In the genomic region with DNA sequence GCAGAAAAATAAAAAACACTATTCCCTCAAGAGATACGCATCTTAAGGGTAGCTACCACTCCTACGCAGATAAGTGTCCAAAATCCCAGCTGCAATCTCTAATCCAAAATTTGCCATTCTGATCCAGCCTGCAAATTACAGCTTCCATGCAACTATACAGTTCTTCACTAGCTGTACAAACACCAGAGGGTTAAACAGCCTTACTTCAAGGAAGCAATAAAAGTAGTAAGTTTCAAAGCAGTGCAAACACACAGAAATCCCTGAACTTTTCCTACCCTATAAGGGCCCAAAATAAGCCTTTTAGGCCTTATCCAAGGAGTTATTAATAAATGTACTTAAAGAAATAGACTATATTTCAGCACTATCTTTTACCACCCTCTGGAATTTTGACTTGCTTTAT, we compare ENCODE assay signal across 17 cellular contexts. TPM values are rescaled to one million over a fixed set of nuclear protein-coding genes. Genes with fewer than 3 reads are reported as not detected.
A peak's percentile ranks its signal among the peaks of the same experiment; 100 is the strongest.
DNase-seq lines count a peak whose midpoint lies in the region; ATAC-seq and TF ChIP-seq lines count a peak whose summit lies in the region.
"Had no signal": no experiment of that assay in that cellular context is flagged by ENCODE, and none has a peak within 500 bp of the region (broad histone marks: within the 10 kb centered on the region; RNA-seq: fewer than 3 reads in every experiment).

No MANE protein-coding gene starts in this region.

- H3K4me2 ChIP-seq in GM23338 (no peak overlapping the region), mesendoderm (ENCODE audit: low read length) (no peak overlapping the region)

- no peak overlapping the region for H4K5ac ChIP-seq in mesendoderm (ENCODE audit: low read length)

- no CpG with 5 or more reads among the region's 2 CpGs for WGBS in mesendoderm (ENCODE audit: extremely low coverage, insufficient coverage, low lambda C conversion rate)

- no peak overlapping the region for H3K9ac ChIP-seq in mesendoderm (ENCODE audit: low read length)
- H3K9ac ChIP-seq: GM23248 had no signal

- no peak overlapping the region for H3K4me3 Mint-ChIP-seq in GM23338
- H3K4me3 Mint-ChIP-seq: B cell; CD4-positive, alpha-beta T cell had no signal

- H3K18ac ChIP-seq in mesendoderm (ENCODE audit: low read length) = no peak overlapping the region

- H3K79me2 ChIP-seq in GM23338 (replicated peaks; ENCODE audit: insufficient read depth) (0 out of 2 replicates have a peak, but pooled peaks cover 4% of the 10 kb centered on the region), mesendoderm (ENCODE audit: control insufficient read depth, insufficient read depth, low read length) (no peaks in the 10 kb centered on the region)

- no peak overlapping the region for H2BK120ac ChIP-seq in mesendoderm (ENCODE audit: low read depth, low read length)

- no peak overlapping the region for H4K8ac ChIP-seq in mesendoderm (ENCODE audit: low read depth, low read length)

- peaks cover 3% of the 10 kb centered on the region for H3K27me3 Mint-ChIP-seq in GM23338 (ENCODE audit: insufficient read depth, low read depth, poor library complexity)
- H3K27me3 Mint-ChIP-seq: B cell; CD4-positive, alpha-beta T cell had no signal

- H4K20me1 ChIP-seq in GM23338 (replicated peaks; ENCODE audit: insufficient read depth) = no peaks in the 10 kb centered on the region

- no peaks in the 10 kb centered on the region for H3F3A ChIP-seq in GM23338 (replicated peaks; ENCODE audit: low read depth)

- no peaks in the 10 kb centered on the region for H3K9me3 Mint-ChIP-seq in GM23338
- H3K9me3 Mint-ChIP-seq: CD4-positive, alpha-beta T cell had no signal

- peak overlapping the region; percentile 94 for H3K27ac Mint-ChIP-seq in GM23338
- H3K27ac Mint-ChIP-seq: B cell; CD4-positive, alpha-beta T cell had no signal

- H2BK15ac ChIP-seq in mesendoderm (replicated peaks; ENCODE audit: low read depth) = no peak overlapping the region

- H3K4me1 ChIP-seq in GM23338 (ENCODE audit: insufficient read depth) (peaks cover 19% of the 10 kb centered on the region), mesendoderm (ENCODE audit: control insufficient read depth, low read depth, low read length) (no peaks in the 10 kb centered on the region)

- H3K27me3 ChIP-seq in GM23338 (ENCODE audit: insufficient read depth) (no peaks in the 10 kb centered on the region), mesendoderm (ENCODE audit: insufficient read depth, low read length, poor library complexity) (no peaks in the 10 kb centered on the region)

- H3K36me3 ChIP-seq in GM23338 (ENCODE audit: insufficient read depth) (no peaks in the 10 kb centered on the region; the same call in 1 of the 2 replicates), mesendoderm (ENCODE audit: control insufficient read depth, insufficient read depth, low read length) (no peaks in the 10 kb centered on the region)

- H3K27ac ChIP-seq in GM23338 (ENCODE audit: low read depth) (peak overlapping the region; percentile 83; the same call in 1 of the 2 replicates), VCaP (peak overlapping the region; percentile 63), mesendoderm (ENCODE audit: low read depth, low read length) (no peak overlapping the region)
- H3K27ac ChIP-seq: GM23248, HL-60 had no signal

- H3K23ac ChIP-seq in mesendoderm (ENCODE audit: low read length) = no peak overlapping the region

- no peak overlapping the region for H2AK5ac ChIP-seq in mesendoderm (ENCODE audit: low read length)

- H3K4ac ChIP-seq in mesendoderm (ENCODE audit: low read depth, low read length) = no peak overlapping the region

- peak overlapping the region; percentile 18 for H3K56ac ChIP-seq in mesendoderm (ENCODE audit: low read length)

- H3K36me3 Mint-ChIP-seq in GM23338 (ENCODE audit: low read depth) = peaks cover 13% of the 10 kb centered on the region

- no peak for DNase-seq in GM23338 (ENCODE audit: low spot score)
- no peak for DNase-seq in mesendoderm
- no peak for DNase-seq in NCI-H526 treated with DMSO at 0.1 percent for 48 hours (lab: John Stamatoyannopoulos, UW)
- no peak for DNase-seq in activated CD8-positive, alpha-beta memory T cell treated with anti-CD3 and anti-CD28 coated beads, Interleukin-2, amount 50 U/mL, for 48 hours
- DNase-seq: C1 segment of cervical spinal cord; CD4-positive, alpha-beta T cell; COR-L47; DND-41; GDM1; GM23248; H7; KBM-7 had no signal

- no peak for TF ChIP-seq CTCF in GM23338 (conservative IDR thresholded peaks at IDR 0.05; ENCODE audit: low read depth in 2 of 2)
- TF ChIP-seq CTCF in VCaP (conservative IDR thresholded peaks at IDR 0.05) = no peak

- ATAC-seq in GM23338 (no peak), GM19328 (IDR thresholded peaks at IDR 0.05; ENCODE audit: unreplicated experiment) (no peak), esophagus mucosa (no peak)

- H3K79me1 ChIP-seq in mesendoderm (ENCODE audit: low read length) = no peaks in the 10 kb centered on the region

- H3K4me3 ChIP-seq in GM23338 (no peak overlapping the region), mesendoderm (ENCODE audit: low read length) (no peak overlapping the region)
- H3K4me3 ChIP-seq: GM23248 had no signal

- peaks cover 23% of the 10 kb centered on the region for H3K4me1 Mint-ChIP-seq in GM23338

- no peaks in the 10 kb centered on the region for H3K9me2 ChIP-seq in GM23338 (ENCODE audit: insufficient read depth)

- H2AFZ ChIP-seq in GM23338 = no peak overlapping the region
- H2AFZ ChIP-seq: GM23248 had no signal

- H2BK5ac ChIP-seq in mesendoderm (ENCODE audit: low read length) = no peak overlapping the region

TF ChIP-seq in GM23338, 12 proteins besides CTCF, POLR2A, EP300 and RAD21:
- TF ChIP-seq EZH2phosphoT487 (IDR thresholded peaks at IDR 0.05; ENCODE audit: unreplicated experiment) (no peak), CREB1 (CRISPR knock-in tag; IDR thresholded peaks at IDR 0.05; ENCODE audit: low read depth) (no peak), ZNF114 (CRISPR knock-in tag; IDR thresholded peaks at IDR 0.05) (no peak), ZNF331 (CRISPR knock-in tag; IDR thresholded peaks at IDR 0.05; ENCODE audit: low read depth) (no peak), STAT1 (IDR thresholded peaks at IDR 0.05; ENCODE audit: unreplicated experiment) (no peak), NANOG (IDR thresholded peaks at IDR 0.05; ENCODE audit: borderline replicate concordance) (no peak)
- TF ChIP-seq, protein P1, sequence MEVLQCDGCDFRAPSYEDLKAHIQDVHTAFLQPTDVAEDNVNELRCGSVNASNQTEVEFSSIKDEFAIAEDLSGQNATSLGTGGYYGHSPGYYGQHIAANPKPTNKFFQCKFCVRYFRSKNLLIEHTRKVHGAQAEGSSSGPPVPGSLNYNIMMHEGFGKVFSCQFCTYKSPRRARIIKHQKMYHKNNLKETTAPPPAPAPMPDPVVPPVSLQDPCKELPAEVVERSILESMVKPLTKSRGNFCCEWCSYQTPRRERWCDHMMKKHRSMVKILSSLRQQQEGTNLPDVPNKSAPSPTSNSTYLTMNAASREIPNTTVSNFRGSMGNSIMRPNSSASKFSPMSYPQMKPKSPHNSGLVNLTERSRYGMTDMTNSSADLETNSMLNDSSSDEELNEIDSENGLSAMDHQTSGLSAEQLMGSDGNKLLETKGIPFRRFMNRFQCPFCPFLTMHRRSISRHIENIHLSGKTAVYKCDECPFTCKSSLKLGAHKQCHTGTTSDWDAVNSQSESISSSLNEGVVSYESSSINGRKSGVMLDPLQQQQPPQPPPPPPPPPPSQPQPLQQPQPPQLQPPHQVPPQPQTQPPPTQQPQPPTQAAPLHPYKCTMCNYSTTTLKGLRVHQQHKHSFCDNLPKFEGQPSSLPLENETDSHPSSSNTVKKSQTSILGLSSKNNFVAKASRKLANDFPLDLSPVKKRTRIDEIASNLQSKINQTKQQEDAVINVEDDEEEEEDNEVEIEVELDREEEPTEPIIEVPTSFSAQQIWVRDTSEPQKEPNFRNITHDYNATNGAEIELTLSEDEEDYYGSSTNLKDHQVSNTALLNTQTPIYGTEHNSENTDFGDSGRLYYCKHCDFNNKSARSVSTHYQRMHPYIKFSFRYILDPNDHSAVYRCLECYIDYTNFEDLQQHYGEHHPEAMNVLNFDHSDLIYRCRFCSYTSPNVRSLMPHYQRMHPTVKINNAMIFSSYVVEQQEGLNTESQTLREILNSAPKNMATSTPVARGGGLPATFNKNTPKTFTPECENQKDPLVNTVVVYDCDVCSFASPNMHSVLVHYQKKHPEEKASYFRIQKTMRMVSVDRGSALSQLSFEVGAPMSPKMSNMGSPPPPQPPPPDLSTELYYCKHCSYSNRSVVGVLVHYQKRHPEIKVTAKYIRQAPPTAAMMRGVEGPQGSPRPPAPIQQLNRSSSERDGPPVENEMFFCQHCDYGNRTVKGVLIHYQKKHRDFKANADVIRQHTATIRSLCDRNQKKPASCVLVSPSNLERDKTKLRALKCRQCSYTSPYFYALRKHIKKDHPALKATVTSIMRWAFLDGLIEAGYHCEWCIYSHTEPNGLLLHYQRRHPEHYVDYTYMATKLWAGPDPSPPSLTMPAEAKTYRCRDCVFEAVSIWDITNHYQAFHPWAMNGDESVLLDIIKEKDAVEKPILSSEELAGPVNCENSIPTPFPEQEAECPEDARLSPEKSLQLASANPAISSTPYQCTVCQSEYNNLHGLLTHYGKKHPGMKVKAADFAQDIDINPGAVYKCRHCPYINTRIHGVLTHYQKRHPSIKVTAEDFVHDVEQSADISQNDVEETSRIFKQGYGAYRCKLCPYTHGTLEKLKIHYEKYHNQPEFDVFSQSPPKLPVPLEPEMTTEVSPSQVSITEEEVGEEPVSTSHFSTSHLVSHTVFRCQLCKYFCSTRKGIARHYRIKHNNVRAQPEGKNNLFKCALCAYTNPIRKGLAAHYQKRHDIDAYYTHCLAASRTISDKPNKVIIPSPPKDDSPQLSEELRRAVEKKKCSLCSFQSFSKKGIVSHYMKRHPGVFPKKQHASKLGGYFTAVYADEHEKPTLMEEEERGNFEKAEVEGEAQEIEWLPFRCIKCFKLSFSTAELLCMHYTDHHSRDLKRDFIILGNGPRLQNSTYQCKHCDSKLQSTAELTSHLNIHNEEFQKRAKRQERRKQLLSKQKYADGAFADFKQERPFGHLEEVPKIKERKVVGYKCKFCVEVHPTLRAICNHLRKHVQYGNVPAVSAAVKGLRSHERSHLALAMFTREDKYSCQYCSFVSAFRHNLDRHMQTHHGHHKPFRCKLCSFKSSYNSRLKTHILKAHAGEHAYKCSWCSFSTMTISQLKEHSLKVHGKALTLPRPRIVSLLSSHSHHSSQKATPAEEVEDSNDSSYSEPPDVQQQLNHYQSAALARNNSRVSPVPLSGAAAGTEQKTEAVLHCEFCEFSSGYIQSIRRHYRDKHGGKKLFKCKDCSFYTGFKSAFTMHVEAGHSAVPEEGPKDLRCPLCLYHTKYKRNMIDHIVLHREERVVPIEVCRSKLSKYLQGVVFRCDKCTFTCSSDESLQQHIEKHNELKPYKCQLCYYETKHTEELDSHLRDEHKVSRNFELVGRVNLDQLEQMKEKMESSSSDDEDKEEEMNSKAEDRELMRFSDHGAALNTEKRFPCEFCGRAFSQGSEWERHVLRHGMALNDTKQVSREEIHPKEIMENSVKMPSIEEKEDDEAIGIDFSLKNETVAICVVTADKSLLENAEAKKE (CRISPR knock-in tag; IDR thresholded peaks at IDR 0.05) = no peak

RNA-seq across cellular contexts. Expression of gene PWWP2A, which starts 39.5 kb away (rescaled TPM):
- 60.5 and 81.6 TPM in 2 replicates for total RNA-seq in GM23338 (2014; rRNA removed; shearing (Covaris generic))
- polyA plus RNA-seq in GM23338 (2016; fragmentation: Nextera tagmentation; extraction: Ambion mirVana) = 48.7 and 51.5 TPM in 2 replicates
- polyA plus RNA-seq in mesendoderm (2013, experiment 1 of 2) = 29.9 TPM
- polyA plus RNA-seq in mesendoderm (2013, experiment 2 of 2) = 29.7 TPM
- total RNA-seq in esophagus mucosa = 9.6 TPM
